In genomic region chr7:68980011-68980410, GRCh38 we compare ENCODE assay signal across 24 cellular contexts.
DNase-seq lines count a peak whose midpoint lies in the region; ATAC-seq and TF ChIP-seq lines count a peak whose summit lies in the region.
"Had no signal": no experiment of that assay in that cellular context is flagged by ENCODE, and none has a peak within 500 bp of the region (broad histone marks: within the 10 kb centered on the region; RNA-seq: fewer than 3 reads in every experiment).

No MANE protein-coding gene starts in this region.

- no peak for TF ChIP-seq POLR2A in Peyer's patch (IDR thresholded peaks at IDR 0.05)

- no peaks in the 10 kb centered on the region for H3K27me3 ChIP-seq in Peyer's patch
- H3K27me3 ChIP-seq: left lung, upper lobe of right lung had no signal

- H3K4me3 ChIP-seq in fibroblast of mammary gland (ENCODE audit: control insufficient read depth, low read depth, low read length) (no peak overlapping the region), Peyer's patch (no peak overlapping the region)
- H3K4me3 ChIP-seq: left lung, skin epidermis, upper lobe of right lung had no signal

- ATAC-seq in Right ventricle myocardium inferior, result peak; percentile 45
- no peak for ATAC-seq in stimulated activated effector memory CD8-positive, alpha-beta T cell treated with anti-CD3 and anti-CD28 coated beads, Interleukin-12 subunit alpha, Interleukin-12 subunit beta, amount 100 ng/mL, for 72 hours
- ATAC-seq in activated T-cell treated with anti-CD3 and anti-CD28 coated beads, Interleukin-2, amount 50 U/mL, for 4 hours, result no peak
- ATAC-seq: left lung; stimulated activated memory B cell treated with anti-CD40 and anti-IgM and Interleukin-4, amounts not matched to agents 10 μg/mL and 1 μg/mL and 100 μg/mL, for 72 hours; upper lobe of right lung had no signal

- no peak for DNase-seq in Right ventricle myocardium inferior (ENCODE audit: missing footprints)
- no peak for DNase-seq in cardiac septum (ENCODE audit: low spot score)
- DNase-seq in RPMI8226, result peak; percentile 31
- peak; percentile 78 for DNase-seq in fibroblast of mammary gland (ENCODE audit: low read depth)
- DNase-seq in stromal cell of bone marrow (ENCODE audit: low read depth), result peak; percentile 65
- DNase-seq in Peyer's patch, result no peak
- DNase-seq in stimulated activated effector memory CD8-positive, alpha-beta T cell treated with anti-CD3 and anti-CD28 coated beads, Interleukin-12 subunit alpha, Interleukin-12 subunit beta, amount 100 ng/mL, for 72 hours (ENCODE audit: low spot score in 2 of 2), result no peak
- no peak for DNase-seq in activated T-cell treated with anti-CD3 and anti-CD28 coated beads, Interleukin-2, amount 50 U/mL, for 4 hours
- DNase-seq: 8988T; activated CD4-positive, alpha-beta memory T cell treated with anti-CD3 and anti-CD28 coated beads for 36 hours; activated naive CD8-positive, alpha-beta T cell treated with anti-CD3 and anti-CD28 coated beads, Interleukin-2, amount 10 ng/mL, durations not matched to agents 7 days and 5 days; activated T-cell treated with anti-CD3 and anti-CD28 coated beads, Interleukin-2, amount 50 U/mL, for 48 hours; CD4-positive, alpha-beta T cell; central memory CD4-positive, alpha-beta T cell; DND-41; effector CD8-positive, alpha-beta T cell; foreskin fibroblast; left lung; NCI-H146; upper lobe of right lung had no signal

- H3K27ac Mint-ChIP-seq in stimulated activated effector memory CD8-positive, alpha-beta T cell treated with anti-CD3 and anti-CD28 coated beads, Interleukin-12 subunit alpha, Interleukin-12 subunit beta, amount 100 ng/mL, for 72 hours, result no peak overlapping the region
- H3K27ac Mint-ChIP-seq: activated CD4-positive, alpha-beta memory T cell treated with anti-CD3 and anti-CD28 coated beads for 36 hours; activated naive CD8-positive, alpha-beta T cell treated with anti-CD3 and anti-CD28 coated beads, Interleukin-2, amount 10 ng/mL, durations not matched to agents 7 days and 5 days; CD4-positive, alpha-beta T cell; stimulated activated memory B cell treated with anti-CD40 and anti-IgM and Interleukin-4, amounts not matched to agents 10 μg/mL and 1 μg/mL and 100 μg/mL, for 72 hours had no signal

- no peaks in the 10 kb centered on the region for H3K4me1 Mint-ChIP-seq in stimulated activated effector memory CD8-positive, alpha-beta T cell treated with anti-CD3 and anti-CD28 coated beads, Interleukin-12 subunit alpha, Interleukin-12 subunit beta, amount 100 ng/mL, for 72 hours
- H3K4me1 Mint-ChIP-seq in activated T-cell treated with anti-CD3 and anti-CD28 coated beads, Interleukin-2, amount 50 U/mL, for 4 hours (ENCODE audit: low read depth), result no peaks in the 10 kb centered on the region
- H3K4me1 Mint-ChIP-seq: activated naive CD8-positive, alpha-beta T cell treated with anti-CD3 and anti-CD28 coated beads, Interleukin-2, amount 10 ng/mL, durations not matched to agents 7 days and 5 days; stimulated activated memory B cell treated with anti-CD40 and anti-IgM and Interleukin-4, amounts not matched to agents 10 μg/mL and 1 μg/mL and 100 μg/mL, for 72 hours had no signal

- H3K36me3 Mint-ChIP-seq in stimulated activated effector memory CD8-positive, alpha-beta T cell treated with anti-CD3 and anti-CD28 coated beads, Interleukin-12 subunit alpha, Interleukin-12 subunit beta, amount 100 ng/mL, for 72 hours, result no peaks in the 10 kb centered on the region
- no peaks in the 10 kb centered on the region for H3K36me3 Mint-ChIP-seq in activated T-cell treated with anti-CD3 and anti-CD28 coated beads, Interleukin-2, amount 50 U/mL, for 4 hours (ENCODE audit: insufficient read depth)
- H3K36me3 Mint-ChIP-seq: activated CD4-positive, alpha-beta memory T cell treated with anti-CD3 and anti-CD28 coated beads for 36 hours; activated naive CD8-positive, alpha-beta T cell treated with anti-CD3 and anti-CD28 coated beads, Interleukin-2, amount 10 ng/mL, durations not matched to agents 7 days and 5 days; stimulated activated memory B cell treated with anti-CD40 and anti-IgM and Interleukin-4, amounts not matched to agents 10 μg/mL and 1 μg/mL and 100 μg/mL, for 72 hours had no signal

- H3K27me3 Mint-ChIP-seq in activated T-cell treated with anti-CD3 and anti-CD28 coated beads, Interleukin-2, amount 50 U/mL, for 4 hours (ENCODE audit: low read depth), result no peaks in the 10 kb centered on the region
- H3K27me3 Mint-ChIP-seq: activated CD4-positive, alpha-beta memory T cell treated with anti-CD3 and anti-CD28 coated beads for 36 hours; activated naive CD8-positive, alpha-beta T cell treated with anti-CD3 and anti-CD28 coated beads, Interleukin-2, amount 10 ng/mL, durations not matched to agents 7 days and 5 days; CD4-positive, alpha-beta T cell; stimulated activated memory B cell treated with anti-CD40 and anti-IgM and Interleukin-4, amounts not matched to agents 10 μg/mL and 1 μg/mL and 100 μg/mL, for 72 hours had no signal

- TF ChIP-seq CTCF in fibroblast of mammary gland (conservative IDR thresholded peaks at IDR 0.05; ENCODE audit: control insufficient read depth, insufficient read depth, low read depth, low read length) (no peak), Peyer's patch (IDR thresholded peaks at IDR 0.05) (no peak)

- H3K9me3 ChIP-seq in Peyer's patch, result no peaks in the 10 kb centered on the region
- H3K9me3 ChIP-seq: upper lobe of right lung had no signal

- H3K27ac ChIP-seq in Peyer's patch, result no peak overlapping the region
- H3K27ac ChIP-seq: KMS-11, left lung, parathyroid adenoma, upper lobe of right lung had no signal

- H3K4me1 ChIP-seq in Peyer's patch, result no peaks in the 10 kb centered on the region
- H3K4me1 ChIP-seq: left lung, parathyroid adenoma, upper lobe of right lung had no signal

- intact Hi-C loops in Right ventricle myocardium inferior (cut with DNase I) (no loop called here), cardiac septum (cut with DNase I) (no loop called here)

- H3K36me3 ChIP-seq in Peyer's patch, result no peaks in the 10 kb centered on the region
- H3K36me3 ChIP-seq: left lung, upper lobe of right lung had no signal

- no peak overlapping the region for H3K4me3 Mint-ChIP-seq in stimulated activated effector memory CD8-positive, alpha-beta T cell treated with anti-CD3 and anti-CD28 coated beads, Interleukin-12 subunit alpha, Interleukin-12 subunit beta, amount 100 ng/mL, for 72 hours
- H3K4me3 Mint-ChIP-seq in activated T-cell treated with anti-CD3 and anti-CD28 coated beads, Interleukin-2, amount 50 U/mL, for 4 hours, result no peak overlapping the region
- H3K4me3 Mint-ChIP-seq: activated CD4-positive, alpha-beta memory T cell treated with anti-CD3 and anti-CD28 coated beads for 36 hours; activated naive CD8-positive, alpha-beta T cell treated with anti-CD3 and anti-CD28 coated beads, Interleukin-2, amount 10 ng/mL, durations not matched to agents 7 days and 5 days; CD4-positive, alpha-beta T cell; stimulated activated memory B cell treated with anti-CD40 and anti-IgM and Interleukin-4, amounts not matched to agents 10 μg/mL and 1 μg/mL and 100 μg/mL, for 72 hours had no signal

- peaks cover 11% of the 10 kb centered on the region for H3K9me3 Mint-ChIP-seq in stimulated activated effector memory CD8-positive, alpha-beta T cell treated with anti-CD3 and anti-CD28 coated beads, Interleukin-12 subunit alpha, Interleukin-12 subunit beta, amount 100 ng/mL, for 72 hours
- H3K9me3 Mint-ChIP-seq in activated T-cell treated with anti-CD3 and anti-CD28 coated beads, Interleukin-2, amount 50 U/mL, for 4 hours, result peaks cover 14% of the 10 kb centered on the region

Comparison
In these comparisons a context has a peak if more than half of its experiments do, and no peak if none do; other contexts are left out.
1. DNase-seq: peak in RPMI8226 (single experiment), fibroblast of mammary gland (single experiment) and stromal cell of bone marrow (single experiment); none in Right ventricle myocardium inferior (single experiment), cardiac septum (single experiment), Peyer's patch (0 of 3), stimulated activated effector memory CD8-positive, alpha-beta T cell treated with anti-CD3 and anti-CD28 coated beads, Interleukin-12 subunit alpha, Interleukin-12 subunit beta, amount 100 ng/mL, for 72 hours (0 of 2) and activated T-cell treated with anti-CD3 and anti-CD28 coated beads, Interleukin-2, amount 50 U/mL, for 4 hours (single experiment).